In genomic region chr6:137724018-137724403, GRCh38 we compare ENCODE assay signal across 1 cellular context.
TF ChIP-seq lines count a peak whose summit lies in the region.

No MANE protein-coding gene starts in this region.

TF ChIP-seq in HepG2, 621 proteins besides CTCF, POLR2A, EP300 and RAD21 (continued from another document and continues in another):
- TF ChIP-seq ZBTB43 (CRISPR knock-in tag; conservative IDR thresholded peaks at IDR 0.05), result peak; percentile 93
- no peak for TF ChIP-seq ZNF710 (CRISPR knock-in tag; IDR thresholded peaks at IDR 0.05; ENCODE audit: borderline replicate concordance)
- TF ChIP-seq ISX (CRISPR knock-in tag; conservative IDR thresholded peaks at IDR 0.05), result peak; percentile 82; the same call in 1 of the 2 replicates
- peak; percentile 45; the same call in 1 of the 2 replicates for TF ChIP-seq ZNF274 (CRISPR knock-in tag; IDR thresholded peaks at IDR 0.05)
- TF ChIP-seq NFAT5 (CRISPR knock-in tag; IDR thresholded peaks at IDR 0.05), result peak; percentile 86; the same call in 1 of the 2 replicates
- no peak; the same call in 1 of the 2 replicates for TF ChIP-seq ZNF225 (CRISPR knock-in tag; IDR thresholded peaks at IDR 0.05)
- TF ChIP-seq SALL2 (CRISPR knock-in tag; IDR thresholded peaks at IDR 0.05), result peak; percentile 65; the same call in 1 of the 2 replicates
- TF ChIP-seq ZNF326 (CRISPR knock-in tag; IDR thresholded peaks at IDR 0.05; ENCODE audit: borderline replicate concordance), result no peak
- TF ChIP-seq ZNF644 (CRISPR knock-in tag; IDR thresholded peaks at IDR 0.05; ENCODE audit: low read depth), result peak; percentile 98
- TF ChIP-seq ZBTB2 (CRISPR knock-in tag; IDR thresholded peaks at IDR 0.05; ENCODE audit: low read depth), result peak; percentile 64
- 0 out of 2 replicates have a peak, but pooled peaks have one; percentile 42 for TF ChIP-seq ZNF367 (CRISPR knock-in tag; IDR thresholded peaks at IDR 0.05; ENCODE audit: borderline replicate concordance)
- TF ChIP-seq ZNF230 (CRISPR knock-in tag; IDR thresholded peaks at IDR 0.05), result peak; percentile 55; the same call in 1 of the 2 replicates
- peak; percentile 33; the same call in 1 of the 2 replicates for TF ChIP-seq ZNF788 (CRISPR knock-in tag; IDR thresholded peaks at IDR 0.05; ENCODE audit: borderline replicate concordance)
- peak; percentile 80 for TF ChIP-seq FOSL1 (CRISPR knock-in tag; IDR thresholded peaks at IDR 0.05; ENCODE audit: borderline replicate concordance)
- TF ChIP-seq ZNF747 (CRISPR knock-in tag; IDR thresholded peaks at IDR 0.05; ENCODE audit: borderline replicate concordance), result peak; percentile 55; the same call in 1 of the 2 replicates
- no peak for TF ChIP-seq RBM39 (IDR thresholded peaks at IDR 0.05; ENCODE audit: low read depth, low read length, poor library complexity, severe bottlenecking)
- TF ChIP-seq TOE1 (CRISPR knock-in tag; IDR thresholded peaks at IDR 0.05), result 0 out of 2 replicates have a peak, but pooled peaks have one; percentile 48
- TF ChIP-seq ARID3A (IDR thresholded peaks at IDR 0.05; ENCODE audit: low read depth, low read length), result peak; percentile 66
- no peak for TF ChIP-seq PCBP2 (optimal IDR thresholded peaks at IDR 0.05; ENCODE audit: low read depth, low read length, poor library complexity, severe bottlenecking)
- TF ChIP-seq ARNT2 (CRISPR knock-in tag; IDR thresholded peaks at IDR 0.05; ENCODE audit: low read depth), result no peak
- peak; percentile 11; the same call in 1 of the 2 replicates for TF ChIP-seq ZNF547 (CRISPR knock-in tag; IDR thresholded peaks at IDR 0.05)
- peak; percentile 87; the same call in 1 of the 2 replicates for TF ChIP-seq FLYWCH1 (CRISPR knock-in tag; IDR thresholded peaks at IDR 0.05)
- peak; percentile 83 for TF ChIP-seq ZBTB38 (CRISPR knock-in tag; IDR thresholded peaks at IDR 0.05)
- TF ChIP-seq MED13 (CRISPR knock-in tag; IDR thresholded peaks at IDR 0.05), result peak; percentile 81; the same call in 1 of the 2 replicates
- TF ChIP-seq ZC3H13 (CRISPR knock-in tag; IDR thresholded peaks at IDR 0.05), result peak; percentile 74
- TF ChIP-seq MAZ (IDR thresholded peaks at IDR 0.05; ENCODE audit: borderline replicate concordance, low read depth, low read length), result no peak
- no peak; the same call in 1 of the 2 replicates for TF ChIP-seq MAZ (CRISPR knock-in tag; IDR thresholded peaks at IDR 0.05; ENCODE audit: low read depth)
- TF ChIP-seq MEIS2 (CRISPR knock-in tag; IDR thresholded peaks at IDR 0.05), result peak; percentile 84
- no peak for TF ChIP-seq ZNF619 (CRISPR knock-in tag; IDR thresholded peaks at IDR 0.05)
- no peak for TF ChIP-seq SOX13 (IDR thresholded peaks at IDR 0.05)
- TF ChIP-seq SOX13 (CRISPR knock-in tag; conservative IDR thresholded peaks at IDR 0.05 in 1 of 2, IDR thresholded peaks at IDR 0.05 in 1 of 2), result peak in 1 of 2 experiments; percentile 65; a peak in 2 of 4 replicates
- no peak; the same call in 1 of the 2 replicates for TF ChIP-seq ZNF784 (CRISPR knock-in tag; IDR thresholded peaks at IDR 0.05; ENCODE audit: borderline replicate concordance)
- peak; percentile 62; the same call in 1 of the 2 replicates for TF ChIP-seq ZBTB7A (CRISPR knock-in tag; IDR thresholded peaks at IDR 0.05)
- TF ChIP-seq TFE3 (CRISPR knock-in tag; IDR thresholded peaks at IDR 0.05), result peak; percentile 92
- 0 out of 2 replicates have a peak, but pooled peaks have one; percentile 13 for TF ChIP-seq ZFP36L2 (CRISPR knock-in tag; IDR thresholded peaks at IDR 0.05)
- TF ChIP-seq U2AF2 (IDR thresholded peaks at IDR 0.05; ENCODE audit: low read depth, low read length), result no peak
- TF ChIP-seq ZSCAN5A (CRISPR knock-in tag; IDR thresholded peaks at IDR 0.05; ENCODE audit: borderline replicate concordance), result no peak
- peak; percentile 58; the same call in 1 of the 2 replicates for TF ChIP-seq ZBED4 (CRISPR knock-in tag; IDR thresholded peaks at IDR 0.05; ENCODE audit: borderline replicate concordance)
- peak; percentile 15; the same call in 1 of the 2 replicates for TF ChIP-seq REPIN1 (CRISPR knock-in tag; IDR thresholded peaks at IDR 0.05; ENCODE audit: borderline replicate concordance, low read depth)
- peak; percentile 37; the same call in 1 of the 2 replicates for TF ChIP-seq RFX3 (CRISPR knock-in tag; IDR thresholded peaks at IDR 0.05)
